ENCODE assay signal across 14 cellular contexts in the genomic region with DNA sequence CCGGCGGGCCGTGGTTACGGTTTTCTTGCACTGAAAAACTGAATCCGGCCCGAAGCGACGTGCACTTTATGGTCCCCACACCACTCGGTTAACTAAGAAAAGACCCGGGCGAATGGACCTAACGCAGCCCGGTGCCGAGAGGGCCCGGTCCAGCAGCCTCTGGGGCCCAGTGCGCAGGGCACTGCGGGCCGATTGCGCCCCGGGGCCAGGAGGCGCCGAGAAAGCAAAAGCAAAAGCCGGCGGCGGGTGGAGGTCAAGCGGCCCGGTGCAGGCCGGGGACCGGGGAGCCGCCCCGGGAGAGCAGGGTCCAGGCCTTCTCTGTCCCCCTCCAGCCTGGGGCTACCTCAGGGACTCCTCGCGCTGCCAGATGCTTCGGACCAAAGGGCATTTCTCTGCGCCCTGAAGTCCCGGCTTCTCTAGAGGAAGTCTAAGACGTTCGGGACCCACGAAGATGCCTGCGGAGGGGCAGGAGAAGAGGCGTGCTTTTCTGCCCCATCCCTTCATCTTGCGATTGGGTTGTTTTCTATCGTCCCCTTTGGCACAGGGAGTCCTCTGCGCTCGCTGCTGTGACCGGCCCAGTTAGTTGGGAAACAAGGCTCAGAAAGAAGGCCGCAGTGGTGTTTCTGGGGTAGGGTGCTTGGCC. TPM values are rescaled to one million over a fixed set of nuclear protein-coding genes. Genes with fewer than 3 reads are reported as not detected.
DNase-seq lines count a peak whose midpoint lies in the region; ATAC-seq, FAIRE-seq and TF ChIP-seq lines count a peak whose summit lies in the region.
"Had no signal": no experiment of that assay in that cellular context is flagged by ENCODE, and none has a peak within 500 bp of the region (broad histone marks: within the 10 kb centered on the region; RNA-seq: fewer than 3 reads in every experiment).

No MANE protein-coding gene starts in this region.

- FAIRE-seq in small intestine (lab: Jason Lieb, UNC) (no peak), GM19239 (lab: Jason Lieb, UNC) (no peak)

- in situ Hi-C loops in HAP-1 (cut with MboI; ENCODE audit: low sequenced_read_pairs), result loop anchor here (25.0 kb wide), 2 partner anchors 606 to 806 kb away; no protein-coding TSS in a partner anchor

- H3K27me3 ChIP-seq in HAP-1 (ENCODE audit: low read depth) (no peaks in the 10 kb centered on the region), colonic mucosa (peaks cover 69% of the 10 kb centered on the region), small intestine (ENCODE audit: control insufficient read depth in 2 of 2, insufficient read depth in 2 of 2, low read length in 2 of 2) (peaks cover 31 to 33% of the 10 kb centered on the region in 2 donors)

- H3K4me3 ChIP-seq in HAP-1, result peak overlapping the region; percentile 58
- peak overlapping the region; percentile 31 for H3K4me3 ChIP-seq in colonic mucosa
- H3K4me3 ChIP-seq in lower leg skin (ENCODE audit: low read depth, poor library complexity, severe bottlenecking), result peak overlapping the region; percentile 6
- H3K4me3 ChIP-seq in small intestine (ENCODE audit: low read depth in 1 of 2, low read length in 2 of 2), result peak overlapping the region; percentile 36 to 39

- H3K9ac ChIP-seq in colonic mucosa (ENCODE audit: low read depth in 2 of 2, low read length in 2 of 2), result peak overlapping the region; percentile 26 to 46

- H3K36me3 ChIP-seq in HAP-1 (replicated peaks), result no peaks in the 10 kb centered on the region; the same call in 1 of the 2 replicates
- H3K36me3 ChIP-seq in colonic mucosa, result no peaks in the 10 kb centered on the region
- H3K36me3 ChIP-seq in small intestine (ENCODE audit: control insufficient read depth in 2 of 2, insufficient read depth in 2 of 2, low read length in 2 of 2), result no peaks in the 10 kb centered on the region

- TF ChIP-seq CTCF in colonic mucosa (IDR thresholded peaks at IDR 0.05) (no peak), lower leg skin (IDR thresholded peaks at IDR 0.05) (no peak)

- DNase-seq in HAP-1 (ENCODE audit: low spot score in 2 of 2) (peak in 1 of 2 experiments; percentile 25), colonic mucosa (no peak), lower leg skin (ENCODE audit: low spot score in 2 of 2) (peak in 1 of 2 donors; percentile 61), small intestine (no peak), GM19240 (ENCODE audit: insufficient read length, low spot score) (no peak), GM19239 (ENCODE audit: insufficient read length, low spot score) (no peak)
- DNase-seq: Caco-2, Kasumi-1, NCI-H345, RPMI8226 had no signal

- no peak for TF ChIP-seq POLR2A in lower leg skin (IDR thresholded peaks at IDR 0.05)

- peak overlapping the region; percentile 50 for H3K27ac ChIP-seq in colonic mucosa
- H3K27ac ChIP-seq in small intestine (ENCODE audit: low read depth in 1 of 2, low read length in 1 of 2), result peak overlapping the region in 1 of 2 donors; percentile 83

- no peaks in the 10 kb centered on the region for H3K9me3 ChIP-seq in HAP-1
- no peaks in the 10 kb centered on the region for H3K9me3 ChIP-seq in colonic mucosa
- no peaks in the 10 kb centered on the region for H3K9me3 ChIP-seq in small intestine (ENCODE audit: control insufficient read depth, low read depth)
- H3K9me3 ChIP-seq: Caco-2 had no signal

- intact Hi-C loops in colonic mucosa (cut with DNase I) (loop anchor here (5.0 kb wide), 1 partner anchor 796 kb away; no protein-coding TSS in a partner anchor), lower leg skin (cut with DNase I; ENCODE audit: low total_unique reads) (loop anchor here (10.0 kb wide), 1 partner anchor 799 kb away; no protein-coding TSS in a partner anchor)

- 22 to 34% methylated on average over 20 to 33 of the region's 47 CpGs for WGBS in lower leg skin, 2 donors
- WGBS in small intestine, 3 donors, result 5 to 15% (median 7%) methylated on average over 47 of the region's 47 CpGs

- H3K4me1 ChIP-seq in HAP-1 (peaks cover 9% of the 10 kb centered on the region), colonic mucosa (no peaks in the 10 kb centered on the region), small intestine (ENCODE audit: control insufficient read depth in 2 of 2, insufficient read depth in 1 of 2, low read depth in 1 of 2, low read length in 1 of 2) (no peaks in the 10 kb centered on the region)
- H3K4me1 ChIP-seq: Caco-2 had no signal

- no peak for ATAC-seq in GM19035 (IDR thresholded peaks at IDR 0.05; ENCODE audit: unreplicated experiment)
- ATAC-seq in HG02852 (IDR thresholded peaks at IDR 0.05; ENCODE audit: unreplicated experiment), result no peak
- ATAC-seq: HCT116 had no signal

RNA-seq across cellular contexts. Expression of a gene that starts 4.4 kb away (rescaled TPM):
- total RNA-seq in colonic mucosa (1 to 10 TPM; 4.2 to 8.4 TPM), lower leg skin (1 to 10 TPM in 1 of 4 donors, under 1 TPM in 3; 0.59 to 1.4 (median 0.77) TPM)
- polyA plus RNA-seq in small intestine, result 1 to 10 TPM in 2 of 3 donors, under 1 TPM in 1; 0.45 to 8.4 (median 8.1) TPM
- total RNA-seq: lung microvascular endothelial cell had no signal

Comparison
In these comparisons a context has a peak if more than half of its experiments do, and no peak if none do; other contexts are left out.
1. H3K4me3 ChIP-seq: peak in every context shown above with its lines; median percentile 58 in HAP-1; 38 in small intestine; 31 in colonic mucosa; 6 in lower leg skin.